ENCODE assay signal across 8 cellular contexts in genomic region chrX:2696698-2697215, GRCh38. TPM values are rescaled to one million over a fixed set of nuclear protein-coding genes. Genes with fewer than 3 reads are reported as not detected.
DNase-seq lines count a peak whose midpoint lies in the region; ATAC-seq, FAIRE-seq and TF ChIP-seq lines count a peak whose summit lies in the region.

No MANE protein-coding gene starts in this region.

- H4K20me1 ChIP-seq in PC-3 (ENCODE audit: low read length) (no peaks in the 10 kb centered on the region), MM.1S (ENCODE audit: insufficient read depth, low read length) (no peaks in the 10 kb centered on the region)

- H3K4me3 ChIP-seq in PC-3 (ENCODE audit: low read length) (peak overlapping the region; percentile 47; the same call in 1 of the 2 replicates), bronchial epithelial cell (ENCODE audit: low read depth, low read length) (no peak overlapping the region), MM.1S (ENCODE audit: low read length) (no peak overlapping the region)

- DNase-seq in GM13976 (ENCODE audit: low spot score) (peak; percentile 74), PC-3 (peak; percentile 90), bronchial epithelial cell (ENCODE audit: low read depth) (peak; percentile 95), DMS114 treated with DMSO at 0.1 percent for 48 hours (lab: John Stamatoyannopoulos, UW; ENCODE audit: unreplicated experiment) (no peak), iPS-NIHi11 (ENCODE audit: low spot score) (no peak), MM.1S (no peak)
- peak in 6 of 10 donors; percentile 38 to 74 (median 60) for DNase-seq in naive thymus-derived CD8-positive, alpha-beta T cell

- no peaks in the 10 kb centered on the region for H3F3A ChIP-seq in PC-3 (ENCODE audit: low read length, unreplicated experiment)
- H3F3A ChIP-seq in MM.1S (ENCODE audit: insufficient read depth, low read length): no peaks in the 10 kb centered on the region

- H3K9me2 ChIP-seq in PC-3 (replicated peaks; ENCODE audit: low read length): no peaks in the 10 kb centered on the region
- no peaks in the 10 kb centered on the region for H3K9me2 ChIP-seq in MM.1S (replicated peaks; ENCODE audit: insufficient read depth, low read length)

- no TSS peak for BruUV-seq in PC-3 (replicated peaks; lab: Mats Ljungman, UMichigan)

- H3K27me3 ChIP-seq in PC-3 (ENCODE audit: low read length) (no peaks in the 10 kb centered on the region), bronchial epithelial cell (ENCODE audit: control insufficient read depth, insufficient read depth, low read length) (no peaks in the 10 kb centered on the region), MM.1S (replicated peaks; ENCODE audit: insufficient read depth, low read length) (no peaks in the 10 kb centered on the region)

- intact Hi-C loops in PC-3 (cut with micrococcal nuclease): loop anchor here (1.0 kb wide), 1 partner anchor 11 kb away; no protein-coding TSS in a partner anchor

- peaks cover 81 to 97% (median 91%) of the 10 kb centered on the region in 4 donors for H3K4me1 Mint-ChIP-seq in naive thymus-derived CD8-positive, alpha-beta T cell

- in situ Hi-C loops in GM13976 (cut with MboI; ENCODE audit: low sequenced_read_pairs, unreplicated experiment): no loop called here

- peaks cover 0 to 2% (median 0%) of the 10 kb centered on the region in 9 donors for H3K9me3 Mint-ChIP-seq in naive thymus-derived CD8-positive, alpha-beta T cell

- peak; percentile 86 for FAIRE-seq in bronchial epithelial cell (lab: Jason Lieb, UNC)

- H3K4me1 ChIP-seq in PC-3 (ENCODE audit: insufficient read depth, low read length) (peaks cover 37% of the 10 kb centered on the region), MM.1S (ENCODE audit: low read length) (no peaks in the 10 kb centered on the region)

- peak overlapping the region; percentile 79 for H3K4me2 ChIP-seq in PC-3 (ENCODE audit: low read length)
- no peak overlapping the region for H3K4me2 ChIP-seq in MM.1S (ENCODE audit: low read depth, low read length)

- no peak overlapping the region for H2AFZ ChIP-seq in PC-3 (ENCODE audit: low read length)
- no peak overlapping the region for H2AFZ ChIP-seq in MM.1S (ENCODE audit: low read length)

- H3K27ac ChIP-seq in PC-3 (ENCODE audit: low read length): peak overlapping the region; percentile 93
- H3K27ac ChIP-seq in MM.1S (ENCODE audit: low read length): no peak overlapping the region

- H3K9ac ChIP-seq in PC-3 (ENCODE audit: low read length) (peak overlapping the region; percentile 63), MM.1S (ENCODE audit: low read length) (no peak overlapping the region)

- peak overlapping the region; percentile 33 to 90 (median 80) for H3K27ac Mint-ChIP-seq in naive thymus-derived CD8-positive, alpha-beta T cell

- CTCF ChIA-PET in PC-3 (lab: Charles Lee): no interaction called here

- H3K79me2 ChIP-seq in PC-3 (ENCODE audit: low read length) (peaks cover 94% of the 10 kb centered on the region), MM.1S (ENCODE audit: low read length) (no peaks in the 10 kb centered on the region; the same call in 1 of the 2 replicates)

- no peaks in the 10 kb centered on the region for H3K27me3 Mint-ChIP-seq in naive thymus-derived CD8-positive, alpha-beta T cell

- H3K4me3 Mint-ChIP-seq in naive thymus-derived CD8-positive, alpha-beta T cell: peak overlapping the region; percentile 58 to 96 (median 74)

- TF ChIP-seq CTCF in GM13976 (IDR thresholded peaks at IDR 0.05; ENCODE audit: borderline replicate concordance, control extremely low read depth, extremely low read depth, insufficient read depth, missing control alignments) (no peak), PC-3 (conservative IDR thresholded peaks at IDR 0.05; ENCODE audit: low read depth, low read length) (no peak), bronchial epithelial cell (IDR thresholded peaks at IDR 0.05; ENCODE audit: insufficient read depth, low read length, severe bottlenecking) (no peak), MM.1S (IDR thresholded peaks at IDR 0.05; ENCODE audit: low read length) (no peak)

- peaks cover 4% of the 10 kb centered on the region; the same call in 1 of the 2 replicates for H3K36me3 ChIP-seq in PC-3 (ENCODE audit: low read depth, low read length)
- H3K36me3 ChIP-seq in bronchial epithelial cell (ENCODE audit: control insufficient read depth, insufficient read depth, low read length): peaks cover 2% of the 10 kb centered on the region
- no peaks in the 10 kb centered on the region for H3K36me3 ChIP-seq in MM.1S (replicated peaks; ENCODE audit: insufficient read depth, low read length)

- peaks cover 0 to 31% (median 2%) of the 10 kb centered on the region in 3 donors for H3K36me3 Mint-ChIP-seq in naive thymus-derived CD8-positive, alpha-beta T cell

- ATAC-seq in HG02571 (IDR thresholded peaks at IDR 0.05; ENCODE audit: unreplicated experiment): peak; percentile 83
- ATAC-seq in PC-3: peak; percentile 83
- ATAC-seq in naive thymus-derived CD8-positive, alpha-beta T cell: peak; percentile 84 to 87

- no peaks in the 10 kb centered on the region for H3K9me3 ChIP-seq in PC-3 (ENCODE audit: low read length)
- no peaks in the 10 kb centered on the region for H3K9me3 ChIP-seq in MM.1S (replicated peaks; ENCODE audit: insufficient read depth, low read length)

- POLR2A ChIA-PET in PC-3 (lab: Charles Lee; ENCODE audit: unreplicated experiment): no interaction called here
- POLR2A ChIA-PET in naive thymus-derived CD8-positive, alpha-beta T cell (lab: Charles Lee): no interaction called here

RNA-seq across cellular contexts. Expression of gene CD99, which starts 5.7 kb away (rescaled TPM):
- total RNA-seq in PC-3 (2014; rRNA removed): 202 and 325 TPM in 2 replicates
- 51.2 and 57.9 TPM in 2 replicates for total RNA-seq in bronchial epithelial cell
- total RNA-seq in naive thymus-derived CD8-positive, alpha-beta T cell: 100 to 1,000 TPM; 123 to 124 TPM
- 100 to 1,000 TPM; 120 to 218 (median 137) TPM for polyA plus RNA-seq in naive thymus-derived CD8-positive, alpha-beta T cell

RNA-seq across cellular contexts. Expression of gene XG, which starts 55.1 kb away (rescaled TPM):
- total RNA-seq in PC-3 (2014; rRNA removed) (not detected in 2 replicates), bronchial epithelial cell (0.26 and 1.4 TPM in 2 replicates)
- not detected for total RNA-seq in naive thymus-derived CD8-positive, alpha-beta T cell
- polyA plus RNA-seq in naive thymus-derived CD8-positive, alpha-beta T cell: not detected

Comparison
In these comparisons a context has a peak if more than half of its experiments do, and no peak if none do; other contexts are left out.
1. DNase-seq: peak in GM13976 (single experiment), PC-3 (single experiment), bronchial epithelial cell (single experiment) and naive thymus-derived CD8-positive, alpha-beta T cell (6 of 10); none in DMS114 treated with DMSO at 0.1 percent for 48 hours (single experiment), iPS-NIHi11 (single experiment) and MM.1S (single experiment).
2. Peak in every context shown above with its lines, with median percentiles within 50 percentile points of each other: ATAC-seq.